ENCODE assay signal across 19 cellular contexts in genomic region chr5:150598821-150599273, GRCh38. TPM values are rescaled to one million over a fixed set of nuclear protein-coding genes. Genes with fewer than 3 reads are reported as not detected.
DNase-seq lines count a peak whose midpoint lies in the region; ATAC-seq and TF ChIP-seq lines count a peak whose summit lies in the region.
"Had no signal": no experiment of that assay in that cellular context is flagged by ENCODE, and none has a peak within 500 bp of the region (broad histone marks: within the 10 kb centered on the region; RNA-seq: fewer than 3 reads in every experiment).

No MANE protein-coding gene starts in this region.

- no peaks in the 10 kb centered on the region for H3K9me3 ChIP-seq in OCI-LY1 (ENCODE audit: low read length)
- H3K9me3 ChIP-seq in lower lobe of right lung, result no peaks in the 10 kb centered on the region
- H3K9me3 ChIP-seq in subcutaneous abdominal adipose tissue (ENCODE audit: control insufficient read depth in 5 of 5, low read length in 5 of 5), result no peaks in the 10 kb centered on the region

- H3K4me3 ChIP-seq in OCI-LY1 (ENCODE audit: low read depth, low read length, poor library complexity, severe bottlenecking), result no peak overlapping the region
- no peak overlapping the region for H3K4me3 ChIP-seq in epithelial cell of esophagus (ENCODE audit: low read length)
- no peak overlapping the region for H3K4me3 ChIP-seq in lower lobe of right lung
- H3K4me3 ChIP-seq in subcutaneous abdominal adipose tissue (ENCODE audit: low read depth in 1 of 5, low read length in 5 of 5), result no peak overlapping the region

- peak; percentile 94 for DNase-seq in epithelial cell of esophagus (ENCODE audit: low read depth)
- DNase-seq in lower lobe of right lung, result peak; percentile 42
- no peak for DNase-seq in NCI-H2029 (lab: John Stamatoyannopoulos, UW)
- no peak for DNase-seq in AG20443 (ENCODE audit: low spot score)
- DNase-seq in middle frontal gyrus (ENCODE audit: extremely low spot score, low spot score), result no peak
- DNase-seq in NCI-H2107 treated with DMSO at 0.1 percent for 48 hours (lab: John Stamatoyannopoulos, UW; ENCODE audit: unreplicated experiment), result no peak
- DNase-seq: activated CD8-positive, alpha-beta memory T cell treated with anti-CD3 and anti-CD28 coated beads, Interleukin-2, amount 50 U/mL, for 48 hours; activated naive CD4-positive, alpha-beta T cell treated with Interleukin-2 at 50 U/mL for 16 hours; CD4-positive, alpha-beta T cell; foreskin fibroblast; NCI-H1436; NCI-H2171; NCI-H526; SIG-M5; stimulated activated naive CD8-positive, alpha-beta T cell treated with anti-CD3 and anti-CD28 coated beads, Interleukin-15, Interleukin-2, amounts not matched to agents 100 U/mL and 50 U/mL, for 24 hours; T-helper 17 cell had no signal

- H4K20me1 ChIP-seq in OCI-LY1 (ENCODE audit: insufficient read depth, low read length), result no peaks in the 10 kb centered on the region

- H3K27ac ChIP-seq in OCI-LY1 (ENCODE audit: low read depth, low read length, poor library complexity, severe bottlenecking), result no peak overlapping the region
- peak overlapping the region; percentile 38 for H3K27ac ChIP-seq in lower lobe of right lung
- H3K27ac ChIP-seq in subcutaneous abdominal adipose tissue (ENCODE audit: low read depth, low read length), result peak overlapping the region; percentile 76
- H3K27ac ChIP-seq: VCaP had no signal

- intact Hi-C loops in lower lobe of right lung (cut with DNase I), result no loop called here

- H3K27me3 ChIP-seq in OCI-LY1 (ENCODE audit: insufficient read depth, low read length), result peaks cover 4% of the 10 kb centered on the region; the same call in 1 of the 2 replicates
- H3K27me3 ChIP-seq in lower lobe of right lung (ENCODE audit: low read depth), result no peaks in the 10 kb centered on the region
- H3K27me3 ChIP-seq in subcutaneous abdominal adipose tissue (ENCODE audit: control insufficient read depth in 5 of 5, insufficient read depth in 4 of 5, low read length in 5 of 5), result no peaks in the 10 kb centered on the region

- no peaks in the 10 kb centered on the region for H3K9me2 ChIP-seq in OCI-LY1 (ENCODE audit: low read depth, low read length)

- ATAC-seq in lower lobe of right lung, result no peak
- ATAC-seq: stimulated activated naive CD8-positive, alpha-beta T cell treated with anti-CD3 and anti-CD28 coated beads, Interleukin-15, Interleukin-2, amounts not matched to agents 100 U/mL and 50 U/mL, for 24 hours; T-helper 17 cell had no signal

- H3K79me2 ChIP-seq in OCI-LY1 (ENCODE audit: insufficient read depth, low read length), result no peaks in the 10 kb centered on the region

- no peaks in the 10 kb centered on the region for H3K36me3 ChIP-seq in OCI-LY1 (ENCODE audit: insufficient read depth, low read length)
- no peaks in the 10 kb centered on the region for H3K36me3 ChIP-seq in lower lobe of right lung
- no peaks in the 10 kb centered on the region for H3K36me3 ChIP-seq in subcutaneous abdominal adipose tissue (ENCODE audit: control insufficient read depth in 5 of 5, insufficient read depth in 5 of 5, low read length in 5 of 5)

- H3K4me1 ChIP-seq in OCI-LY1 (ENCODE audit: insufficient read depth, low read length, severe bottlenecking), result no peaks in the 10 kb centered on the region
- peaks cover 52% of the 10 kb centered on the region for H3K4me1 ChIP-seq in lower lobe of right lung
- H3K4me1 ChIP-seq in subcutaneous abdominal adipose tissue (ENCODE audit: control insufficient read depth in 5 of 5, insufficient read depth in 5 of 5, low read length in 5 of 5), result peaks cover 10 to 85% (median 31%) of the 10 kb centered on the region in 5 donors

- no peaks in the 10 kb centered on the region for H3F3A ChIP-seq in OCI-LY1 (ENCODE audit: insufficient read depth, low read length)

- H3K9ac ChIP-seq in OCI-LY1 (ENCODE audit: low read length), result no peak overlapping the region
- H3K9ac ChIP-seq in subcutaneous abdominal adipose tissue (ENCODE audit: low read length in 5 of 5), result peak overlapping the region in 1 of 5 donors; percentile 41

- TF ChIP-seq CTCF in OCI-LY1 (IDR thresholded peaks at IDR 0.05; ENCODE audit: low read length), result no peak
- TF ChIP-seq CTCF in epithelial cell of esophagus (IDR thresholded peaks at IDR 0.05; ENCODE audit: insufficient read depth, low read depth, low read length, missing control alignments), result no peak
- no peak for TF ChIP-seq CTCF in lower lobe of right lung (IDR thresholded peaks at IDR 0.05)

- H3K4me2 ChIP-seq in OCI-LY1 (ENCODE audit: low read length), result peak overlapping the region; percentile 22; the same call in 1 of the 2 replicates

- no peak overlapping the region for H2AFZ ChIP-seq in OCI-LY1 (ENCODE audit: low read length)

RNA-seq across cellular contexts. Expression of gene SYNPO, which starts 41.6 kb away (rescaled TPM):
- 90.6 TPM for total RNA-seq in lower lobe of right lung

Comparison
In these comparisons a context has a peak if more than half of its experiments do, and no peak if none do; other contexts are left out.
1. DNase-seq: peak in epithelial cell of esophagus (single experiment) and lower lobe of right lung (single experiment); none in NCI-H2029 (single experiment), AG20443 (single experiment), middle frontal gyrus (single experiment) and NCI-H2107 treated with DMSO at 0.1 percent for 48 hours (single experiment).